8 cellular contexts compared by ENCODE assay signal in genomic region chr20:53596188-53597084, GRCh38. TPM values are rescaled to one million over a fixed set of nuclear protein-coding genes. Genes with fewer than 3 reads are reported as not detected.
DNase-seq lines count a peak whose midpoint lies in the region; ATAC-seq, FAIRE-seq and TF ChIP-seq lines count a peak whose summit lies in the region.
"Not testable (repeated sequence)": the region's sequence is repeated elsewhere in the genome, so short reads cannot be mapped to it uniquely, and the experiment has no call there.

No MANE protein-coding gene starts in this region.

- CTCF ChIA-PET in activated naive CD4-positive, alpha-beta T cell treated with anti-CD3 and anti-CD28 coated beads for 36 hours (lab: Charles Lee): interaction anchor here (0.6 to 1.0 kb wide), 4 partner anchors 12 to 65 kb away, joined by 3 to 5 read pairs (median 4); no protein-coding TSS in a partner anchor

- not testable (repeated sequence) for H3K36me3 ChIP-seq in BE2C; HUES6 (ENCODE audit: control insufficient read depth, insufficient read depth, low read length); iPS-15b (ENCODE audit: control insufficient read depth, insufficient read depth, low read length)

- H3K27me3 ChIP-seq in BE2C; HUES6 (ENCODE audit: control insufficient read depth, insufficient read depth, low read length); iPS-15b (ENCODE audit: control insufficient read depth, insufficient read depth, low read length): not testable (repeated sequence)

- not testable (repeated sequence) for H3K9ac ChIP-seq in HUES6 (ENCODE audit: low read length)
- H3K9ac ChIP-seq in iPS-15b (ENCODE audit: low read depth, low read length): peak overlapping the region; percentile 30

- not testable (repeated sequence) for H3K36me3 Mint-ChIP-seq in activated naive CD4-positive, alpha-beta T cell treated with anti-CD3 and anti-CD28 coated beads for 36 hours (ENCODE audit: low read depth); naive B cell; stimulated activated memory B cell treated with anti-CD40 and anti-IgM and Interleukin-4, amounts not matched to agents 10 μg/mL and 1 μg/mL and 100 μg/mL, for 72 hours

- DNase-seq in BE2C; RCC 7860 (ENCODE audit: low spot score); naive B cell: not testable (repeated sequence)
- peak; percentile 37 for DNase-seq in activated naive CD4-positive, alpha-beta T cell treated with anti-CD3 and anti-CD28 coated beads for 36 hours
- peak; percentile 35 for DNase-seq in ecto neural progenitor cell (ENCODE audit: low spot score)

- intact Hi-C loops in activated naive CD4-positive, alpha-beta T cell treated with anti-CD3 and anti-CD28 coated beads for 36 hours (cut with micrococcal nuclease): loop anchor here (5.0 to 10.0 kb wide), 2 partner anchors 111 to 688 kb away; no protein-coding TSS in a partner anchor

- not testable (repeated sequence) for H3K9me3 Mint-ChIP-seq in activated naive CD4-positive, alpha-beta T cell treated with anti-CD3 and anti-CD28 coated beads for 36 hours; naive B cell; stimulated activated memory B cell treated with anti-CD40 and anti-IgM and Interleukin-4, amounts not matched to agents 10 μg/mL and 1 μg/mL and 100 μg/mL, for 72 hours

- H3K4me3 Mint-ChIP-seq in activated naive CD4-positive, alpha-beta T cell treated with anti-CD3 and anti-CD28 coated beads for 36 hours: peak overlapping the region; percentile 73
- peak overlapping the region; percentile 2 to 95 (median 48) for H3K4me3 Mint-ChIP-seq in naive B cell
- H3K4me3 Mint-ChIP-seq in stimulated activated memory B cell treated with anti-CD40 and anti-IgM and Interleukin-4, amounts not matched to agents 10 μg/mL and 1 μg/mL and 100 μg/mL, for 72 hours: not testable (repeated sequence)

- H3K27ac Mint-ChIP-seq in activated naive CD4-positive, alpha-beta T cell treated with anti-CD3 and anti-CD28 coated beads for 36 hours: peak overlapping the region; percentile 91
- peak overlapping the region in 3 of 6 donors; percentile 20 to 69 (median 62) for H3K27ac Mint-ChIP-seq in naive B cell
- peak overlapping the region; percentile 47 for H3K27ac Mint-ChIP-seq in stimulated activated memory B cell treated with anti-CD40 and anti-IgM and Interleukin-4, amounts not matched to agents 10 μg/mL and 1 μg/mL and 100 μg/mL, for 72 hours

- peaks cover 44% of the 10 kb centered on the region for H3K4me1 Mint-ChIP-seq in activated naive CD4-positive, alpha-beta T cell treated with anti-CD3 and anti-CD28 coated beads for 36 hours (ENCODE audit: low read depth)
- peaks cover 18 to 58% (median 42%) of the 10 kb centered on the region in 3 donors for H3K4me1 Mint-ChIP-seq in naive B cell
- H3K4me1 Mint-ChIP-seq in stimulated activated memory B cell treated with anti-CD40 and anti-IgM and Interleukin-4, amounts not matched to agents 10 μg/mL and 1 μg/mL and 100 μg/mL, for 72 hours: peaks cover 25% of the 10 kb centered on the region

- not testable (repeated sequence) for H3K27me3 Mint-ChIP-seq in activated naive CD4-positive, alpha-beta T cell treated with anti-CD3 and anti-CD28 coated beads for 36 hours (ENCODE audit: low read depth); naive B cell; stimulated activated memory B cell treated with anti-CD40 and anti-IgM and Interleukin-4, amounts not matched to agents 10 μg/mL and 1 μg/mL and 100 μg/mL, for 72 hours

- FAIRE-seq in RCC 7860 (lab: Jason Lieb, UNC): peak; percentile 48

- ATAC-seq in naive B cell (ENCODE audit: low read depth in 2 of 2); stimulated activated memory B cell treated with anti-CD40 and anti-IgM and Interleukin-4, amounts not matched to agents 10 μg/mL and 1 μg/mL and 100 μg/mL, for 72 hours: not testable (repeated sequence)

- not testable (repeated sequence) for H3K27ac ChIP-seq in HUES6 (ENCODE audit: low read depth, low read length)

- H3K4me1 ChIP-seq in BE2C: peaks cover 18% of the 10 kb centered on the region
- H3K4me1 ChIP-seq in HUES6 (ENCODE audit: control insufficient read depth, insufficient read depth, low read length): peaks cover 38% of the 10 kb centered on the region
- H3K4me1 ChIP-seq in iPS-15b (ENCODE audit: control insufficient read depth, insufficient read depth, low read length): peaks cover 26% of the 10 kb centered on the region

- not testable (repeated sequence) for H3K9me3 ChIP-seq in BE2C; HUES6 (ENCODE audit: control insufficient read depth, insufficient read depth, low read depth, low read length); iPS-15b (ENCODE audit: control insufficient read depth, insufficient read depth, low read length)

- peak overlapping the region; percentile 89 for H3K4me3 ChIP-seq in BE2C (ENCODE audit: low read depth, low read length)
- peak overlapping the region; percentile 35; the same call in 1 of the 2 replicates for H3K4me3 ChIP-seq in HUES6 (ENCODE audit: low read depth, low read length)
- H3K4me3 ChIP-seq in iPS-15b (ENCODE audit: low read depth, low read length): peak overlapping the region; percentile 23

- not testable (repeated sequence) for TF ChIP-seq CTCF in BE2C (IDR thresholded peaks at IDR 0.05; ENCODE audit: low read depth, low read length)

RNA-seq across cellular contexts. Expression of gene ZNF217, which starts 2.8 kb away (rescaled TPM):
- polyA plus RNA-seq in BE2C (2012; ENCODE audit: insufficient read depth, insufficient read length, low read depth): 12.8 TPM
- total RNA-seq in activated naive CD4-positive, alpha-beta T cell treated with anti-CD3 and anti-CD28 coated beads for 36 hours: 10 to 100 TPM; 37.2 to 38.3 TPM
- polyA plus RNA-seq in naive B cell (ENCODE audit: low read depth in 6 of 6): 10 to 100 TPM in 5 of 6 donors, 1 to 10 TPM in 1; 8.8 to 31.0 (median 24.7) TPM

Comparison
In these comparisons a context has a peak if more than half of its experiments do, and no peak if none do; other contexts are left out.
1. H3K4me3 ChIP-seq: peak in every context shown above with its lines; median percentile 89 in BE2C; 35 in HUES6; 23 in iPS-15b.